1 cellular context compared by ENCODE assay signal in genomic region chr18:35526476-35527120, GRCh38.
TF ChIP-seq lines count a peak whose summit lies in the region.

No MANE protein-coding gene starts in this region.

TF ChIP-seq in GM12878, 131 proteins besides CTCF, POLR2A, EP300 and RAD21:
- TF ChIP-seq CBX3 (IDR thresholded peaks at IDR 0.05; ENCODE audit: borderline replicate concordance, low read depth), result no peak
- no peak for TF ChIP-seq BMI1 (IDR thresholded peaks at IDR 0.05; ENCODE audit: borderline replicate concordance)
- no peak for TF ChIP-seq PKNOX1 (IDR thresholded peaks at IDR 0.05)
- TF ChIP-seq HCFC1 (IDR thresholded peaks at IDR 0.05; ENCODE audit: low read length), result no peak
- TF ChIP-seq SMARCA5 (IDR thresholded peaks at IDR 0.05), result no peak
- TF ChIP-seq MXI1 (IDR thresholded peaks at IDR 0.05; ENCODE audit: low read depth, low read length), result no peak
- no peak for TF ChIP-seq TARDBP (IDR thresholded peaks at IDR 0.05; ENCODE audit: borderline replicate concordance)
